ENCODE assay signal across 13 cellular contexts in genomic region chr7:37230221-37230620, GRCh38.
DNase-seq lines count a peak whose midpoint lies in the region; ATAC-seq, FAIRE-seq and TF ChIP-seq lines count a peak whose summit lies in the region.
"Had no signal": no experiment of that assay in that cellular context is flagged by ENCODE, and none has a peak within 500 bp of the region (broad histone marks: within the 10 kb centered on the region; RNA-seq: fewer than 3 reads in every experiment).

No MANE protein-coding gene starts in this region.

- peak; percentile 61 for FAIRE-seq in GM12892 (lab: Jason Lieb, UNC)
- FAIRE-seq: endothelial cell of umbilical vein had no signal

- intact Hi-C loops in head of caudate nucleus (cut with DNase I) = loop anchor here (10.0 kb wide), 1 partner anchor 275 kb away; no protein-coding TSS in a partner anchor

- TF ChIP-seq POLR2A in GM12892 (IDR thresholded peaks at IDR 0.05; ENCODE audit: low read depth, low read length) = no peak

- DNase-seq in GM12892 (ENCODE audit: insufficient read length) (no peak), SW480 (ENCODE audit: low spot score) (peak; percentile 40), head of caudate nucleus (peak in 37 of 42 donors; percentile 31 to 78 (median 55)), putamen (ENCODE audit: low spot score) (peak; percentile 69)
- DNase-seq: brain microvascular endothelial cell; CD4-positive, alpha-beta T cell; mucosa of descending colon; T-helper 9 cell had no signal

- ATAC-seq in GM18870 (IDR thresholded peaks at IDR 0.05; ENCODE audit: unreplicated experiment) = no peak
- no peak for ATAC-seq in HG03139 (IDR thresholded peaks at IDR 0.05; ENCODE audit: unreplicated experiment)
- no peak for ATAC-seq in HG03196 (IDR thresholded peaks at IDR 0.05; ENCODE audit: unreplicated experiment)
- ATAC-seq: mucosa of descending colon, Panc1 had no signal
